11 cellular contexts compared by ENCODE assay signal in genomic region chr7:101172005-101172853, GRCh38. TPM values are rescaled to one million over a fixed set of nuclear protein-coding genes. Genes with fewer than 3 reads are reported as not detected.
DNase-seq lines count a peak whose midpoint lies in the region; ATAC-seq and TF ChIP-seq lines count a peak whose summit lies in the region.
"Had no signal": no experiment of that assay in that cellular context is flagged by ENCODE, and none has a peak within 500 bp of the region (broad histone marks: within the 10 kb centered on the region; RNA-seq: fewer than 3 reads in every experiment).

No MANE protein-coding gene starts in this region.

- intact Hi-C loops in activated CD4-positive, alpha-beta T cell treated with anti-CD3 and anti-CD28 coated beads for 36 hours (cut with DNase I, micrococcal nuclease): no loop called here
- intact Hi-C loops in psoas muscle (cut with DNase I): no loop called here
- intact Hi-C loops in esophagus squamous epithelium (cut with DNase I): no loop called here

- peaks cover 80% of the 10 kb centered on the region for H3K27me3 Mint-ChIP-seq in activated CD4-positive, alpha-beta T cell treated with anti-CD3 and anti-CD28 coated beads for 36 hours

- H3K9ac ChIP-seq in duodenal mucosa (ENCODE audit: low read depth in 1 of 2, low read length in 2 of 2): no peak overlapping the region

- peaks cover 22 to 42% of the 10 kb centered on the region in 2 donors for H3K4me1 ChIP-seq in duodenal mucosa (ENCODE audit: control insufficient read depth in 1 of 2, insufficient read depth in 2 of 2, low read length in 2 of 2)
- peaks cover 17% of the 10 kb centered on the region for H3K4me1 ChIP-seq in psoas muscle
- H3K4me1 ChIP-seq in esophagus squamous epithelium: peaks cover 24 to 57% (median 24%) of the 10 kb centered on the region in 3 donors

- H3K4me1 Mint-ChIP-seq in activated CD4-positive, alpha-beta T cell treated with anti-CD3 and anti-CD28 coated beads for 36 hours: peaks cover 61% of the 10 kb centered on the region

- no peak overlapping the region for H3K4me3 Mint-ChIP-seq in activated CD4-positive, alpha-beta T cell treated with anti-CD3 and anti-CD28 coated beads for 36 hours

- CTCF ChIA-PET in activated CD4-positive, alpha-beta T cell treated with anti-CD3 and anti-CD28 coated beads for 36 hours (lab: Charles Lee): interaction anchor here (0.6 to 3.6 kb wide), 9 partner anchors 13 to 225 kb away, joined by 3 to 22 read pairs (median 5); partner anchors contain the start of gene ZNHIT1

- H3K9me3 Mint-ChIP-seq in activated CD4-positive, alpha-beta T cell treated with anti-CD3 and anti-CD28 coated beads for 36 hours (ENCODE audit: low read depth): no peaks in the 10 kb centered on the region

- no peak overlapping the region for H3K27ac Mint-ChIP-seq in activated CD4-positive, alpha-beta T cell treated with anti-CD3 and anti-CD28 coated beads for 36 hours

- no peak overlapping the region for H3K27ac ChIP-seq in duodenal mucosa (ENCODE audit: low read depth, low read length)
- no peak overlapping the region for H3K27ac ChIP-seq in psoas muscle
- no peak overlapping the region for H3K27ac ChIP-seq in esophagus squamous epithelium

- no peak for ATAC-seq in activated CD4-positive, alpha-beta T cell treated with anti-CD3 and anti-CD28 coated beads for 36 hours
- no peak for ATAC-seq in psoas muscle

- no peak for TF ChIP-seq POLR2A in esophagus squamous epithelium (IDR thresholded peaks at IDR 0.05)

- no peaks in the 10 kb centered on the region for H3K36me3 Mint-ChIP-seq in activated CD4-positive, alpha-beta T cell treated with anti-CD3 and anti-CD28 coated beads for 36 hours (ENCODE audit: low read depth)

- TF ChIP-seq CTCF in psoas muscle (IDR thresholded peaks at IDR 0.05) (no peak), esophagus squamous epithelium (IDR thresholded peaks at IDR 0.05) (no peak)

- H3K9me3 ChIP-seq in duodenal mucosa (ENCODE audit: control insufficient read depth in 1 of 2, low read length in 2 of 2) (no peaks in the 10 kb centered on the region), psoas muscle (no peaks in the 10 kb centered on the region), esophagus squamous epithelium (no peaks in the 10 kb centered on the region)

- H3K27me3 ChIP-seq in duodenal mucosa (ENCODE audit: control insufficient read depth in 1 of 2, insufficient read depth in 2 of 2, low read length in 2 of 2): peaks cover 69 to 77% of the 10 kb centered on the region in 2 donors
- peaks cover 0 to 99% (median 58%) of the 10 kb centered on the region in 3 donors for H3K27me3 ChIP-seq in psoas muscle (ENCODE audit: insufficient read depth in 3 of 3, low read length in 2 of 3)
- peaks cover 28 to 100% (median 75%) of the 10 kb centered on the region in 4 donors for H3K27me3 ChIP-seq in esophagus squamous epithelium

- H3K4me3 ChIP-seq in duodenal mucosa (ENCODE audit: low read depth in 1 of 2, low read length in 2 of 2) (peak overlapping the region; percentile 15 to 32), psoas muscle (peak overlapping the region; percentile 15), esophagus squamous epithelium (peak overlapping the region in 1 of 4 donors; percentile 44)

- DNase-seq in activated CD4-positive, alpha-beta T cell treated with anti-CD3 and anti-CD28 coated beads for 36 hours: peak; percentile 49
- DNase-seq in activated CD4-positive, alpha-beta T cell treated with anti-CD3 and anti-CD28 coated beads, Interleukin-2, amount 50 U/mL, for 1 hour: no peak
- DNase-seq in NCI-H2081 treated with DMSO at 0.1 percent for 48 hours (lab: John Stamatoyannopoulos, UW) (peak; percentile 40), psoas muscle (no peak), EL (no peak), SIG-M5 (lab: John Stamatoyannopoulos, UW) (no peak), esophagus squamous epithelium (lab: John Stamatoyannopoulos, UW) (no peak)
- DNase-seq: central memory CD4-positive, alpha-beta T cell; KG1 had no signal

- 1 to 2% (median 1%) methylated on average over 67 to 79 of the region's 79 CpGs for WGBS in psoas muscle, 3 donors
- 0 to 4% methylated on average over 16 to 17 of the region's 79 CpGs for WGBS in esophagus squamous epithelium, 2 donors

- H3K36me3 ChIP-seq in duodenal mucosa (ENCODE audit: control insufficient read depth in 1 of 2, insufficient read depth in 2 of 2, low read length in 2 of 2) (no peaks in the 10 kb centered on the region), psoas muscle (ENCODE audit: insufficient read depth in 1 of 2, low read depth in 1 of 2) (no peaks in the 10 kb centered on the region), esophagus squamous epithelium (no peaks in the 10 kb centered on the region)

- POLR2A ChIA-PET in activated CD4-positive, alpha-beta T cell treated with anti-CD3 and anti-CD28 coated beads for 36 hours (lab: Charles Lee): no interaction called here

RNA-seq across cellular contexts. Expression of gene VGF, which starts 6.9 kb away (rescaled TPM):
- under 1 TPM; 0.09 to 0.11 TPM for total RNA-seq in activated CD4-positive, alpha-beta T cell treated with anti-CD3 and anti-CD28 coated beads for 36 hours
- total RNA-seq in psoas muscle (under 1 TPM in 1 of 4 donors, not detected in 3; 0.10 TPM), esophagus squamous epithelium (not detected)
- polyA plus RNA-seq in psoas muscle: 1 to 10 TPM in 1 of 3 donors, under 1 TPM in 1, not detected in 1; 0.03 to 4.3 TPM

RNA-seq across cellular contexts. Expression of gene NAT16, which starts 7.9 kb away (rescaled TPM):
- not detected for total RNA-seq in activated CD4-positive, alpha-beta T cell treated with anti-CD3 and anti-CD28 coated beads for 36 hours
- not detected for total RNA-seq in psoas muscle
- polyA plus RNA-seq in psoas muscle: under 1 TPM in 1 of 3 donors, not detected in 2; 0.01 TPM
- not detected for total RNA-seq in esophagus squamous epithelium
- total RNA-seq: mesenteric fat pad had no signal

RNA-seq across cellular contexts. Expression of gene AP1S1, which starts 18.0 kb away (rescaled TPM):
- total RNA-seq in activated CD4-positive, alpha-beta T cell treated with anti-CD3 and anti-CD28 coated beads for 36 hours: 10 to 100 TPM; 33.7 to 43.0 TPM
- total RNA-seq in psoas muscle: 1 to 10 TPM; 5.7 to 7.1 (median 6.6) TPM
- 10 to 100 TPM; 11.1 to 29.9 (median 17.8) TPM for polyA plus RNA-seq in psoas muscle
- total RNA-seq in esophagus squamous epithelium: 100 to 1,000 TPM in 1 of 4 donors, 10 to 100 TPM in 3; 42.7 to 144 (median 64.3) TPM

RNA-seq across cellular contexts. Expression of gene MOGAT3, which starts 28.6 kb away (rescaled TPM):
- not detected for total RNA-seq in activated CD4-positive, alpha-beta T cell treated with anti-CD3 and anti-CD28 coated beads for 36 hours
- total RNA-seq in psoas muscle: not detected
- polyA plus RNA-seq in psoas muscle: not detected
- total RNA-seq in esophagus squamous epithelium: not detected
- total RNA-seq: mesenteric fat pad had no signal

RNA-seq across cellular contexts. Expression of gene PLOD3, which starts 45.2 kb away (rescaled TPM):
- 10 to 100 TPM; 30.7 to 35.9 TPM for total RNA-seq in activated CD4-positive, alpha-beta T cell treated with anti-CD3 and anti-CD28 coated beads for 36 hours
- total RNA-seq in psoas muscle (10 to 100 TPM; 18.5 to 25.4 (median 20.4) TPM), esophagus squamous epithelium (10 to 100 TPM in 2 of 4 donors, 1 to 10 TPM in 2; 2.5 to 14.5 (median 9.7) TPM)
- polyA plus RNA-seq in psoas muscle: 10 to 100 TPM; 12.9 to 45.4 (median 15.2) TPM

Comparison
In these comparisons a context has a peak if more than half of its experiments do, and no peak if none do; other contexts are left out.
1. DNase-seq: peak in activated CD4-positive, alpha-beta T cell treated with anti-CD3 and anti-CD28 coated beads for 36 hours (single experiment) and NCI-H2081 treated with DMSO at 0.1 percent for 48 hours (single experiment); none in activated CD4-positive, alpha-beta T cell treated with anti-CD3 and anti-CD28 coated beads, Interleukin-2, amount 50 U/mL, for 1 hour (single experiment), psoas muscle (0 of 2), EL (single experiment), SIG-M5 (single experiment) and esophagus squamous epithelium (single experiment).
2. RNA of gene AP1S1, which starts 18.0 kb away (total RNA-seq): 42.7 to 144 TPM in esophagus squamous epithelium and 33.7 to 43.0 TPM in activated CD4-positive, alpha-beta T cell treated with anti-CD3 and anti-CD28 coated beads for 36 hours; 5.7 to 7.1 TPM in psoas muscle; every median in the first group is over 4 times any median in the second.